Comparison of ENCODE assay signal across 20 cellular contexts in the genomic region with DNA sequence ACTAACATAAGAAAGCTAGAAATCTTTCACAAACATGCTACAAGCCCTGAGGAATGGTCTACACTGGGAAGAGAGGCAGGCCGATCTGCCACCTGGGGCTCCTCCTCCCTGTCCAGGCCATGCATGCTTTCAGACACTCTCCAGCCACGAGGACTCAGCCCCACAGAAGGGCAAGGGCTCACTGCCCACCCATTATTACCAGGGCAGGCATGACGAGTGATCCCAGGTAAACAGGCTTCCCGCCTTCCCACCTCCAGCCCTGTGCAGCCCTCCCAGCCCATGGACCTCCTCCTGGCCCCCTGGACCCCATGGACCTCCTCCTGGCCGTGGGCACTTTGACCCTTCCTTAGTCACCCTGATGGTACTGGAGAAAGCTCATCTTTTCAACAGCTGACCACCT.
A peak's percentile ranks its signal among the peaks of the same experiment; 100 is the strongest.
DNase-seq lines count a peak whose midpoint lies in the region; ATAC-seq and TF ChIP-seq lines count a peak whose summit lies in the region.
"Had no signal": no experiment of that assay in that cellular context is flagged by ENCODE, and none has a peak within 500 bp of the region (broad histone marks: within the 10 kb centered on the region; RNA-seq: fewer than 3 reads in every experiment).

No MANE protein-coding gene starts in this region.

- no peak overlapping the region for H3K27ac ChIP-seq in naive thymus-derived CD4-positive, alpha-beta T cell (ENCODE audit: low read depth, low read length)
- H3K27ac ChIP-seq in WERI-Rb-1: no peak overlapping the region
- H3K27ac ChIP-seq: 22Rv1; A549; BLaER1 treated with 17β-estradiol and CSF1 and Interleukin-3, amounts not matched to agents 10 nM and 100 nM; C4-2B had no signal

- H3K36me3 ChIP-seq in naive thymus-derived CD4-positive, alpha-beta T cell (ENCODE audit: control insufficient read depth in 2 of 3, insufficient read depth in 3 of 3, low read length in 3 of 3): no peaks in the 10 kb centered on the region
- H3K36me3 ChIP-seq in WERI-Rb-1: no peaks in the 10 kb centered on the region
- H3K36me3 ChIP-seq: BLaER1 treated with 17β-estradiol and CSF1 and Interleukin-3, amounts not matched to agents 10 nM and 100 nM had no signal

- H3K27ac Mint-ChIP-seq in activated CD4-positive, alpha-beta T cell treated with anti-CD3 and anti-CD28 coated beads, Interleukin-2, amount 10 ng/mL, durations not matched to agents 24 days and 14 days: no peak overlapping the region
- no peak overlapping the region for H3K27ac Mint-ChIP-seq in naive thymus-derived CD4-positive, alpha-beta T cell
- no peak overlapping the region for H3K27ac Mint-ChIP-seq in osteocyte (ENCODE audit: unreplicated experiment)
- H3K27ac Mint-ChIP-seq in stimulated activated effector memory CD8-positive, alpha-beta T cell treated with anti-CD3 and anti-CD28 coated beads, Interleukin-12 subunit alpha, Interleukin-12 subunit beta, amount 100 ng/mL, for 72 hours: no peak overlapping the region
- H3K27ac Mint-ChIP-seq in immature natural killer cell: no peak overlapping the region
- H3K27ac Mint-ChIP-seq: B cell; CD4-positive, alpha-beta T cell; CD8-positive, alpha-beta T cell had no signal

- no peaks in the 10 kb centered on the region for H3K36me3 Mint-ChIP-seq in activated CD4-positive, alpha-beta T cell treated with anti-CD3 and anti-CD28 coated beads, Interleukin-2, amount 10 ng/mL, durations not matched to agents 24 days and 14 days (ENCODE audit: low read depth)
- H3K36me3 Mint-ChIP-seq in naive thymus-derived CD4-positive, alpha-beta T cell: peaks cover 0 to 1% (median 0%) of the 10 kb centered on the region in 5 donors
- H3K36me3 Mint-ChIP-seq in osteocyte (ENCODE audit: unreplicated experiment) (no peaks in the 10 kb centered on the region), immature natural killer cell (no peaks in the 10 kb centered on the region)
- H3K36me3 Mint-ChIP-seq in stimulated activated effector memory CD8-positive, alpha-beta T cell treated with anti-CD3 and anti-CD28 coated beads, Interleukin-12 subunit alpha, Interleukin-12 subunit beta, amount 100 ng/mL, for 72 hours: no peaks in the 10 kb centered on the region
- H3K36me3 Mint-ChIP-seq: CD8-positive, alpha-beta T cell had no signal

- no peaks in the 10 kb centered on the region for H3K4me1 Mint-ChIP-seq in activated CD4-positive, alpha-beta T cell treated with anti-CD3 and anti-CD28 coated beads, Interleukin-2, amount 10 ng/mL, durations not matched to agents 24 days and 14 days
- H3K4me1 Mint-ChIP-seq in naive thymus-derived CD4-positive, alpha-beta T cell: peaks cover 0 to 4% (median 0%) of the 10 kb centered on the region in 7 donors
- H3K4me1 Mint-ChIP-seq in osteocyte (ENCODE audit: unreplicated experiment) (no peaks in the 10 kb centered on the region), immature natural killer cell (no peaks in the 10 kb centered on the region)
- no peaks in the 10 kb centered on the region for H3K4me1 Mint-ChIP-seq in stimulated activated effector memory CD8-positive, alpha-beta T cell treated with anti-CD3 and anti-CD28 coated beads, Interleukin-12 subunit alpha, Interleukin-12 subunit beta, amount 100 ng/mL, for 72 hours
- H3K4me1 Mint-ChIP-seq: B cell had no signal

- no peak overlapping the region for H3K4me3 Mint-ChIP-seq in activated CD4-positive, alpha-beta T cell treated with anti-CD3 and anti-CD28 coated beads, Interleukin-2, amount 10 ng/mL, durations not matched to agents 24 days and 14 days
- H3K4me3 Mint-ChIP-seq in naive thymus-derived CD4-positive, alpha-beta T cell: no peak overlapping the region
- H3K4me3 Mint-ChIP-seq in osteocyte (ENCODE audit: unreplicated experiment) (no peak overlapping the region), immature natural killer cell (no peak overlapping the region)
- H3K4me3 Mint-ChIP-seq in stimulated activated effector memory CD8-positive, alpha-beta T cell treated with anti-CD3 and anti-CD28 coated beads, Interleukin-12 subunit alpha, Interleukin-12 subunit beta, amount 100 ng/mL, for 72 hours: no peak overlapping the region
- H3K4me3 Mint-ChIP-seq: B cell; CD4-positive, alpha-beta T cell; CD8-positive, alpha-beta T cell had no signal

- TF ChIP-seq CTCF in osteocyte (IDR thresholded peaks at IDR 0.05) (no peak), WERI-Rb-1 (IDR thresholded peaks at IDR 0.05; ENCODE audit: low read depth, low read length) (no peak)

- no peaks in the 10 kb centered on the region for H3K4me1 ChIP-seq in naive thymus-derived CD4-positive, alpha-beta T cell (ENCODE audit: control insufficient read depth in 2 of 2, insufficient read depth in 2 of 2, low read length in 2 of 2)
- H3K4me1 ChIP-seq: A549, Caco-2 had no signal

- POLR2A ChIA-PET in naive thymus-derived CD4-positive, alpha-beta T cell (lab: Charles Lee): no interaction called here

- peak; percentile 12 for ATAC-seq in naive thymus-derived CD4-positive, alpha-beta T cell
- peak; percentile 14 for ATAC-seq in stimulated activated effector memory CD8-positive, alpha-beta T cell treated with anti-CD3 and anti-CD28 coated beads, Interleukin-12 subunit alpha, Interleukin-12 subunit beta, amount 100 ng/mL, for 72 hours
- ATAC-seq: A549; CD8-positive, alpha-beta T cell had no signal

- no peaks in the 10 kb centered on the region for H3K9me3 ChIP-seq in naive thymus-derived CD4-positive, alpha-beta T cell (ENCODE audit: control insufficient read depth in 2 of 3, low read length in 3 of 3)
- H3K9me3 ChIP-seq in WERI-Rb-1 (ENCODE audit: severe bottlenecking): no peaks in the 10 kb centered on the region
- H3K9me3 ChIP-seq: A549 had no signal

- no peaks in the 10 kb centered on the region for H3K9me3 Mint-ChIP-seq in activated CD4-positive, alpha-beta T cell treated with anti-CD3 and anti-CD28 coated beads, Interleukin-2, amount 10 ng/mL, durations not matched to agents 24 days and 14 days
- peaks cover 0 to 7% (median 0%) of the 10 kb centered on the region in 11 donors for H3K9me3 Mint-ChIP-seq in naive thymus-derived CD4-positive, alpha-beta T cell
- H3K9me3 Mint-ChIP-seq in osteocyte (ENCODE audit: unreplicated experiment): no peaks in the 10 kb centered on the region
- H3K9me3 Mint-ChIP-seq in stimulated activated effector memory CD8-positive, alpha-beta T cell treated with anti-CD3 and anti-CD28 coated beads, Interleukin-12 subunit alpha, Interleukin-12 subunit beta, amount 100 ng/mL, for 72 hours: no peaks in the 10 kb centered on the region
- peaks cover 0 to 2% (median 0%) of the 10 kb centered on the region in 6 donors for H3K9me3 Mint-ChIP-seq in immature natural killer cell
- H3K9me3 Mint-ChIP-seq: CD4-positive, alpha-beta T cell; CD8-positive, alpha-beta T cell had no signal

- no peaks in the 10 kb centered on the region for H3K27me3 ChIP-seq in naive thymus-derived CD4-positive, alpha-beta T cell (ENCODE audit: control insufficient read depth in 2 of 2, insufficient read depth in 2 of 2, low read length in 2 of 2)
- peaks cover 26% of the 10 kb centered on the region for H3K27me3 ChIP-seq in WERI-Rb-1 (ENCODE audit: insufficient read depth, low read depth, severe bottlenecking)
- H3K27me3 ChIP-seq: BLaER1 treated with 17β-estradiol and CSF1 and Interleukin-3, amounts not matched to agents 10 nM and 100 nM had no signal

- DNase-seq in activated CD4-positive, alpha-beta T cell treated with anti-CD3 and anti-CD28 coated beads, Interleukin-2, amount 10 ng/mL, durations not matched to agents 24 days and 14 days: peak; percentile 15
- no peak for DNase-seq in activated CD4-positive, alpha-beta T cell treated with anti-CD3 and anti-CD28 coated beads, Interleukin-2, amount 50 U/mL, for 48 hours
- DNase-seq in naive thymus-derived CD4-positive, alpha-beta T cell: no peak
- DNase-seq in osteocyte (ENCODE audit: extremely low spot score, unreplicated experiment) (peak; percentile 56), WERI-Rb-1 (no peak), retina (no peak), immature natural killer cell (no peak)
- no peak for DNase-seq in stimulated activated effector memory CD8-positive, alpha-beta T cell treated with anti-CD3 and anti-CD28 coated beads, Interleukin-12 subunit alpha, Interleukin-12 subunit beta, amount 100 ng/mL, for 72 hours (ENCODE audit: low spot score in 2 of 2)
- DNase-seq: AML-193; Caco-2; Calu3; CD4-positive, alpha-beta T cell; CD8-positive, alpha-beta T cell; DMS79 treated with DMSO at 0.1 percent for 48 hours; GF-D8 had no signal

- no peak overlapping the region for H3K4me3 ChIP-seq in naive thymus-derived CD4-positive, alpha-beta T cell (ENCODE audit: low read length)
- H3K4me3 ChIP-seq in WERI-Rb-1 (ENCODE audit: low read depth, low read length): no peak overlapping the region
- H3K4me3 ChIP-seq: A549; BLaER1 treated with 17β-estradiol and CSF1 and Interleukin-3, amounts not matched to agents 10 nM and 100 nM had no signal

- intact Hi-C loops in activated CD4-positive, alpha-beta T cell treated with anti-CD3 and anti-CD28 coated beads, Interleukin-2, amount 10 ng/mL, durations not matched to agents 24 days and 14 days (cut with micrococcal nuclease): no loop called here
- intact Hi-C loops in naive thymus-derived CD4-positive, alpha-beta T cell (cut with micrococcal nuclease): no loop called here

- peaks cover 12% of the 10 kb centered on the region for H3K27me3 Mint-ChIP-seq in activated CD4-positive, alpha-beta T cell treated with anti-CD3 and anti-CD28 coated beads, Interleukin-2, amount 10 ng/mL, durations not matched to agents 24 days and 14 days
- peaks cover 0 to 37% (median 30%) of the 10 kb centered on the region in 5 donors for H3K27me3 Mint-ChIP-seq in naive thymus-derived CD4-positive, alpha-beta T cell
- peaks cover 5% of the 10 kb centered on the region for H3K27me3 Mint-ChIP-seq in osteocyte (ENCODE audit: unreplicated experiment)
- H3K27me3 Mint-ChIP-seq in immature natural killer cell (ENCODE audit: low read depth in 3 of 3): peaks cover 2 to 14% (median 5%) of the 10 kb centered on the region in 3 donors

- CTCF ChIA-PET in naive thymus-derived CD4-positive, alpha-beta T cell (lab: Charles Lee): no interaction called here

Comparison
In these comparisons a context has a peak if more than half of its experiments do, and no peak if none do; other contexts are left out.
1. DNase-seq: peak in activated CD4-positive, alpha-beta T cell treated with anti-CD3 and anti-CD28 coated beads, Interleukin-2, amount 10 ng/mL, durations not matched to agents 24 days and 14 days (single experiment) and osteocyte (single experiment); none in activated CD4-positive, alpha-beta T cell treated with anti-CD3 and anti-CD28 coated beads, Interleukin-2, amount 50 U/mL, for 48 hours (0 of 2), naive thymus-derived CD4-positive, alpha-beta T cell (0 of 9), stimulated activated effector memory CD8-positive, alpha-beta T cell treated with anti-CD3 and anti-CD28 coated beads, Interleukin-12 subunit alpha, Interleukin-12 subunit beta, amount 100 ng/mL, for 72 hours (0 of 2), WERI-Rb-1 (single experiment), retina (single experiment) and immature natural killer cell (0 of 3).